In genomic region chr16:80862153-80862552, GRCh38 we compare ENCODE assay signal across 34 cellular contexts. TPM values are rescaled to one million over a fixed set of nuclear protein-coding genes. Genes with fewer than 3 reads are reported as not detected.
DNase-seq lines count a peak whose midpoint lies in the region; FAIRE-seq and TF ChIP-seq lines count a peak whose summit lies in the region.
"Had no signal": no experiment of that assay in that cellular context is flagged by ENCODE, and none has a peak within 500 bp of the region (broad histone marks: within the 10 kb centered on the region; RNA-seq: fewer than 3 reads in every experiment).

No MANE protein-coding gene starts in this region.

- H2AFZ ChIP-seq in Karpas-422 (ENCODE audit: low read length): no peak overlapping the region

- H3K9me2 ChIP-seq in Karpas-422 (replicated peaks; ENCODE audit: insufficient read depth, low read length): no peaks in the 10 kb centered on the region

- H3K4me2 ChIP-seq in Karpas-422 (ENCODE audit: low read depth, low read length, poor library complexity, severe bottlenecking): no peak overlapping the region
- H3K4me2 ChIP-seq: smooth muscle cell had no signal

- TF ChIP-seq POLR2A in GM12891 (IDR thresholded peaks at IDR 0.05; ENCODE audit: low read depth, low read length): no peak

- H3K79me2 ChIP-seq in Karpas-422 (ENCODE audit: low read length): no peaks in the 10 kb centered on the region

- FAIRE-seq in GM12891 (lab: Jason Lieb, UNC): no peak
- FAIRE-seq: G401.6, RCC 7860 had no signal

- H4K20me1 ChIP-seq in Karpas-422 (ENCODE audit: insufficient read depth, low read depth, low read length): no peaks in the 10 kb centered on the region

- DNase-seq in GM12891 (ENCODE audit: insufficient read length, low spot score) (no peak), Karpas-422 (peak; percentile 47), adipocyte (ENCODE audit: low read depth) (peak; percentile 1), nephron progenitor cell (no peak), NCI-H446 (lab: John Stamatoyannopoulos, UW) (no peak), H4 (ENCODE audit: low spot score) (no peak), Caco-2 (no peak), HEK293T (ENCODE audit: extremely low spot score) (no peak)
- DNase-seq: activated CD4-positive, alpha-beta memory T cell treated with anti-CD3 and anti-CD28 coated beads, Interleukin-2, amount 10 ng/mL, durations not matched to agents 7 days and 5 days; activated CD8-positive, alpha-beta memory T cell treated with anti-CD3 and anti-CD28 coated beads, Interleukin-2, amount 50 U/mL, for 4 hours; activated naive CD4-positive, alpha-beta T cell treated with Interleukin-2 at 50 U/mL for 16 hours; central memory CD4-positive, alpha-beta T cell; DMS79; endodermal cell; hypothalamus; IMR-90; NCI-H1930; NCI-H526 treated with DMSO at 0.1 percent for 48 hours; NK-92 treated with Interleukin-12 subunit alpha and Interleukin-12 subunit beta, amount 100 ng/mL, for 24 hours; ovary; right cardiac atrium; SHP77 treated with DMSO at 0.1 percent for 48 hours; stimulated activated CD4-positive, alpha-beta T cell treated with anti-CD3 and anti-CD28 coated beads, Interleukin-1b, Interleukin-23, amount 100 ng/mL, for 48 hours; stimulated activated naive CD8-positive, alpha-beta T cell treated with anti-CD3 and anti-CD28 coated beads, Interleukin-15, Interleukin-2, amounts not matched to agents 100 U/mL and 50 U/mL, for 24 hours; upper lobe of right lung had no signal

- H3K4me3 ChIP-seq in Karpas-422 (ENCODE audit: low read length) (no peak overlapping the region), adipocyte (ENCODE audit: low read length) (no peak overlapping the region), Caco-2 (ENCODE audit: low read depth, low read length) (no peak overlapping the region)
- H3K4me3 ChIP-seq: esophagus muscularis mucosa, HAP-1, lung, ovary, smooth muscle cell, upper lobe of right lung had no signal

- H3K36me3 Mint-ChIP-seq in nephron progenitor cell (ENCODE audit: low read depth) (no peaks in the 10 kb centered on the region), Caco-2 (ENCODE audit: insufficient read depth, unreplicated experiment) (no peaks in the 10 kb centered on the region)

- H3K36me3 ChIP-seq in Karpas-422 (ENCODE audit: insufficient read depth, low read length) (no peaks in the 10 kb centered on the region), adipocyte (ENCODE audit: control insufficient read depth, insufficient read depth, low read length, severe bottlenecking) (no peaks in the 10 kb centered on the region), Caco-2 (ENCODE audit: control insufficient read depth, insufficient read depth, low read length) (no peaks in the 10 kb centered on the region)
- H3K36me3 ChIP-seq: esophagus muscularis mucosa, HAP-1, ovary, upper lobe of right lung had no signal

- H3K9me3 ChIP-seq in Karpas-422 (ENCODE audit: low read length): peaks cover 2% of the 10 kb centered on the region; the same call in 1 of the 2 replicates
- peaks cover 15% of the 10 kb centered on the region for H3K9me3 ChIP-seq in adipocyte (ENCODE audit: control insufficient read depth, low read length)
- H3K9me3 ChIP-seq in Caco-2: 0 out of 2 replicates have a peak, but pooled peaks cover 2% of the 10 kb centered on the region
- H3K9me3 ChIP-seq: HAP-1, ovary, upper lobe of right lung had no signal

- TF ChIP-seq CTCF in nephron progenitor cell (IDR thresholded peaks at IDR 0.05): no peak
- TF ChIP-seq CTCF in Caco-2 (IDR thresholded peaks at IDR 0.05; ENCODE audit: insufficient read depth in 1 of 2, low read depth in 1 of 2, low read length in 1 of 2, severe bottlenecking in 1 of 2, unreplicated experiment in 1 of 2): no peak

- POLR2A ChIA-PET in Caco-2 (lab: Charles Lee) (no interaction called here), HEK293T (lab: Yijun Ruan, JAX) (no interaction called here)

- no peak overlapping the region for H3K9ac ChIP-seq in Karpas-422 (ENCODE audit: low read length)
- H3K9ac ChIP-seq in adipocyte (ENCODE audit: low read length): no peak overlapping the region

- H3K27me3 ChIP-seq in Karpas-422 (ENCODE audit: low read length) (no peaks in the 10 kb centered on the region), adipocyte (replicated peaks; ENCODE audit: control insufficient read depth, insufficient read depth, low read length) (no peaks in the 10 kb centered on the region), Caco-2 (replicated peaks; ENCODE audit: control insufficient read depth, insufficient read depth, low read length) (peaks cover 2% of the 10 kb centered on the region; the same call in 1 of the 2 replicates)
- H3K27me3 ChIP-seq: esophagus muscularis mucosa, ovary, upper lobe of right lung had no signal

- H3K27ac Mint-ChIP-seq in nephron progenitor cell (peak overlapping the region; percentile 44), Caco-2 (ENCODE audit: unreplicated experiment) (no peak overlapping the region)
- H3K27ac Mint-ChIP-seq: activated CD4-positive, alpha-beta memory T cell treated with anti-CD3 and anti-CD28 coated beads, Interleukin-2, amount 10 ng/mL, durations not matched to agents 7 days and 5 days; dendritic cell treated with granulocyte-macrophage colony-stimulating factor and Interleukin-4, amounts not matched to agents 40 ng/mL and 50 ng/mL, for 4 days; endodermal cell; natural killer cell treated with Interleukin-12 subunit alpha and Interleukin-12 subunit beta and Interleukin-15 and Interleukin-18, amount 100 ng/mL, for 72 hours had no signal

- H3K4me3 Mint-ChIP-seq in nephron progenitor cell (no peak overlapping the region), Caco-2 (ENCODE audit: unreplicated experiment) (no peak overlapping the region)
- H3K4me3 Mint-ChIP-seq: activated CD4-positive, alpha-beta memory T cell treated with anti-CD3 and anti-CD28 coated beads, Interleukin-2, amount 10 ng/mL, durations not matched to agents 7 days and 5 days; dendritic cell treated with granulocyte-macrophage colony-stimulating factor and Interleukin-4, amounts not matched to agents 40 ng/mL and 50 ng/mL, for 4 days; endodermal cell; natural killer cell treated with Interleukin-12 subunit alpha and Interleukin-12 subunit beta and Interleukin-15 and Interleukin-18, amount 100 ng/mL, for 72 hours had no signal

- H3K27me3 Mint-ChIP-seq in nephron progenitor cell (ENCODE audit: low read depth, poor library complexity): peaks cover 24% of the 10 kb centered on the region
- peaks cover 10% of the 10 kb centered on the region for H3K27me3 Mint-ChIP-seq in Caco-2 (ENCODE audit: insufficient read depth, unreplicated experiment)

- no TSS peak for BruUV-seq in Caco-2 (replicated peaks; lab: Mats Ljungman, UMichigan)

- CTCF ChIA-PET in Caco-2 (lab: Charles Lee) (no interaction called here), HEK293T (lab: Yijun Ruan, JAX) (no interaction called here)

- no peak overlapping the region for H3K27ac ChIP-seq in Karpas-422 (ENCODE audit: low read length)
- H3K27ac ChIP-seq: C4-2B, esophagus muscularis mucosa, ovary, upper lobe of right lung had no signal

- peaks cover 21% of the 10 kb centered on the region for H3K9me3 Mint-ChIP-seq in nephron progenitor cell
- H3K9me3 Mint-ChIP-seq in Caco-2 (ENCODE audit: unreplicated experiment): peaks cover 12% of the 10 kb centered on the region

- intact Hi-C loops in Caco-2 (cut with micrococcal nuclease; ENCODE audit: unreplicated experiment): no loop called here

- H3K4me1 ChIP-seq in Karpas-422 (ENCODE audit: low read length) (peaks cover 2% of the 10 kb centered on the region; the same call in 1 of the 2 replicates), adipocyte (ENCODE audit: control insufficient read depth, insufficient read depth, low read length) (no peaks in the 10 kb centered on the region), Caco-2 (no peaks in the 10 kb centered on the region)
- H3K4me1 ChIP-seq: esophagus muscularis mucosa, HAP-1, upper lobe of right lung had no signal

- H3K4me1 Mint-ChIP-seq in nephron progenitor cell: no peaks in the 10 kb centered on the region
- H3K4me1 Mint-ChIP-seq in Caco-2 (ENCODE audit: low read depth, unreplicated experiment): no peaks in the 10 kb centered on the region
- H3K4me1 Mint-ChIP-seq: activated CD4-positive, alpha-beta memory T cell treated with anti-CD3 and anti-CD28 coated beads, Interleukin-2, amount 10 ng/mL, durations not matched to agents 7 days and 5 days; endodermal cell had no signal

TF ChIP-seq in GM12891, 5 proteins besides CTCF, POLR2A, EP300 and RAD21:
- 0 out of 2 replicates have a peak, but pooled peaks have one; percentile 19 for TF ChIP-seq SPI1 (IDR thresholded peaks at IDR 0.05; ENCODE audit: low read depth, low read length)
- no peak for TF ChIP-seq POLR2AphosphoS5 (IDR thresholded peaks at IDR 0.05; ENCODE audit: low read depth, low read length)

TF ChIP-seq in HEK293T, 16 proteins besides CTCF, POLR2A, EP300 and RAD21:
- TF ChIP-seq ELF4 (IDR thresholded peaks at IDR 0.05) (no peak), SP1 (IDR thresholded peaks at IDR 0.05) (no peak), ARNT (IDR thresholded peaks at IDR 0.05) (no peak)
TF ChIP-seq in HEK293T: peak in this region for 0.

RNA-seq across cellular contexts. Expression of gene CDYL2, which starts 57.8 kb away (rescaled TPM):
- polyA plus RNA-seq in GM12891 (2012; ENCODE audit: low read depth, missing spikeins): 5.0 TPM
- total RNA-seq in Karpas-422 (2014; rRNA removed; shearing (Covaris generic); ENCODE audit: low replicate concordance): not detected in 2 replicates
- 4.8 and 5.7 TPM in 2 replicates for total RNA-seq in H4 (2014; rRNA removed; shearing (Covaris generic))
- total RNA-seq in Caco-2 (2022): 0.95 and 1.8 TPM in 2 replicates

Comparison
In these comparisons a context has a peak if more than half of its experiments do, and no peak if none do; other contexts are left out.
1. DNase-seq: peak in Karpas-422 (single experiment) and adipocyte (single experiment); none in GM12891 (single experiment), nephron progenitor cell (single experiment), NCI-H446 (0 of 2), H4 (single experiment), Caco-2 (0 of 2) and HEK293T (single experiment).